10 cellular contexts compared by ENCODE assay signal in the genomic region with DNA sequence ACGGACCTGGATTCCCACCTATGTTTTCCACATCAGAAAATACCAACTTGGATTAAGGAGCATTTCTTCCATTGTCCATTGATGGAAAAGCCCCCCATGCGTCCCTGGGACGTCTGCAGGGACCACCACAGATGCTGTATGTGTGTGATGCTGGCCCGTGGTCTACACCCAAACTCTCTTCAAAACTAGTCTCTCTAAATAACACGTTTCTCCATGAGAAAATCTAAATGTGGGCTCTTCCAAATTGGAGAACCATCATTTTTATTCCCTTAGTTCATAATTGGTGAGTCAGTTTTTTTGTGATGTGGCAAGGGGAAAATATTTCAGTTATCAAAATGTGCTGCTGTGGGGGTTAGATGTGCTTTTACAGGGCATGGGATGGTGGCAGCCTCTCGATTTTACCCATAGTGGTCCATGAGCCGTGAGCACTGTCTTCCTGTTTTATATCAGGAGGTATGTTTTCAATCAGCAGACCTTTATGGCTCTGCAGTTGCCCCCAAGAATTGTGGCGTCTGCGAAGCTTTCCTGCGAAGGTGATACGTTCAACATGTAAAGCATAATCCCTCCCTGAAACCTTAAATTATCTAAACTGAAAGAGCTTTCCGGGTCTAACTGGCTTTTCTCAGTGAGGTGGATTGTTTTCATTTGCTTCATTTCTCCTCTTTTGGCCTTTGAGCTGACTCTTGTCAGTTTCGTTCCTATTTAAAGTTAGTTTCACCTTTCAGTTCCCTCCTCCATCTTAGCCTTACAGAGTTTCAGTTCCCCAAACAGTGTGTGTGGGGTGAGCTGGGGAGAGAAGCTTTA.
DNase-seq lines count a peak whose midpoint lies in the region; ATAC-seq, FAIRE-seq and TF ChIP-seq lines count a peak whose summit lies in the region.
"Had no signal": no experiment of that assay in that cellular context is flagged by ENCODE, and none has a peak within 500 bp of the region (broad histone marks: within the 10 kb centered on the region; RNA-seq: fewer than 3 reads in every experiment).

No MANE protein-coding gene starts in this region.

- no peaks in the 10 kb centered on the region for H3K79me2 ChIP-seq in trophoblast cell (ENCODE audit: control insufficient read depth, insufficient read depth, low read length, poor library complexity)

- peak; percentile 94 for ATAC-seq in GM19397 (IDR thresholded peaks at IDR 0.05; ENCODE audit: unreplicated experiment)
- ATAC-seq in HG03139 (IDR thresholded peaks at IDR 0.05; ENCODE audit: unreplicated experiment): peak; percentile 92
- ATAC-seq in activated CD8-positive, alpha-beta memory T cell treated with anti-CD3 and anti-CD28 coated beads, Interleukin-2, amount 10 ng/mL, durations not matched to agents 7 days and 5 days: peak; percentile 87
- ATAC-seq: Panc1 had no signal

- peak overlapping the region; percentile 62 for H3K4me3 Mint-ChIP-seq in activated CD8-positive, alpha-beta memory T cell treated with anti-CD3 and anti-CD28 coated beads, Interleukin-2, amount 10 ng/mL, durations not matched to agents 7 days and 5 days

- H3K9me3 ChIP-seq in spleen: no peaks in the 10 kb centered on the region
- H3K9me3 ChIP-seq in trophoblast cell (ENCODE audit: insufficient read depth, low read depth, low read length): no peaks in the 10 kb centered on the region
- H3K9me3 ChIP-seq: heart left ventricle had no signal

- peak; percentile 75 for DNase-seq in activated CD8-positive, alpha-beta memory T cell treated with anti-CD3 and anti-CD28 coated beads, Interleukin-2, amount 10 ng/mL, durations not matched to agents 7 days and 5 days
- DNase-seq in spleen: no peak
- DNase-seq in trophoblast cell: no peak
- DNase-seq in frontal cortex (ENCODE audit: low spot score in 2 of 2): no peak
- DNase-seq in HTR-8/SVneo (ENCODE audit: insufficient read length, low spot score): no peak
- DNase-seq in NCI-H1092 treated with DMSO at 0.1 percent for 48 hours (lab: John Stamatoyannopoulos, UW): no peak
- DNase-seq: heart left ventricle had no signal

- no peaks in the 10 kb centered on the region for H3K27me3 ChIP-seq in spleen (replicated peaks in 1 of 7)
- no peaks in the 10 kb centered on the region for H3K27me3 ChIP-seq in trophoblast cell (ENCODE audit: insufficient read depth, low read length)
- H3K27me3 ChIP-seq: heart left ventricle had no signal

- no peaks in the 10 kb centered on the region for H3K27me3 Mint-ChIP-seq in activated CD8-positive, alpha-beta memory T cell treated with anti-CD3 and anti-CD28 coated beads, Interleukin-2, amount 10 ng/mL, durations not matched to agents 7 days and 5 days

- no peak overlapping the region for H2AK5ac ChIP-seq in trophoblast cell (ENCODE audit: low read length)

- intact Hi-C loops in spleen (cut with DNase I; ENCODE audit: low total_unique reads): no loop called here

- H3K36me3 Mint-ChIP-seq in activated CD8-positive, alpha-beta memory T cell treated with anti-CD3 and anti-CD28 coated beads, Interleukin-2, amount 10 ng/mL, durations not matched to agents 7 days and 5 days: peaks cover 35% of the 10 kb centered on the region

- H3K36me3 ChIP-seq in spleen (no peaks in the 10 kb centered on the region), trophoblast cell (ENCODE audit: control insufficient read depth in 1 of 2, insufficient read depth in 2 of 2, low read length in 2 of 2) (peaks cover 0 to 2% of the 10 kb centered on the region in 2 experiments)

- no peak overlapping the region for H3K4ac ChIP-seq in trophoblast cell (ENCODE audit: low read depth, low read length)

- H3K27ac ChIP-seq in spleen (peak overlapping the region; percentile 1 to 91 (median 77)), trophoblast cell (ENCODE audit: low read depth, low read length) (no peak overlapping the region)

- no peak overlapping the region for H4K91ac ChIP-seq in trophoblast cell (ENCODE audit: low read depth, low read length)

- TF ChIP-seq POLR2A in spleen (IDR thresholded peaks at IDR 0.05): no peak

- no peak overlapping the region for H2AFZ ChIP-seq in trophoblast cell (ENCODE audit: insufficient read depth, low read length, poor library complexity)

- no peak overlapping the region for H3K23ac ChIP-seq in trophoblast cell (ENCODE audit: low read length)

- H3K4me1 Mint-ChIP-seq in activated CD8-positive, alpha-beta memory T cell treated with anti-CD3 and anti-CD28 coated beads, Interleukin-2, amount 10 ng/mL, durations not matched to agents 7 days and 5 days: peaks cover 33% of the 10 kb centered on the region

- H3K4me1 ChIP-seq in spleen (peaks cover 11 to 59% (median 33%) of the 10 kb centered on the region in 6 donors), trophoblast cell (ENCODE audit: control insufficient read depth in 1 of 2, insufficient read depth in 2 of 2, low read length in 2 of 2) (peaks cover 3 to 6% of the 10 kb centered on the region in 2 experiments)

- no peak overlapping the region for H4K8ac ChIP-seq in trophoblast cell (ENCODE audit: low read depth, low read length)

- CTCF ChIA-PET in activated CD8-positive, alpha-beta memory T cell treated with anti-CD3 and anti-CD28 coated beads, Interleukin-2, amount 10 ng/mL, durations not matched to agents 7 days and 5 days (lab: Charles Lee): interaction anchor here (0.8 to 1.8 kb wide), 7 partner anchors 11 to 80 kb away, joined by 3 to 7 read pairs (median 4); a partner anchor contains a TSS

- no peak overlapping the region for H3K14ac ChIP-seq in trophoblast cell (ENCODE audit: low read length)

- H2BK12ac ChIP-seq in trophoblast cell (ENCODE audit: low read length): no peak overlapping the region

- no peak for FAIRE-seq in frontal cortex (lab: Jason Lieb, UNC)
- no peak for FAIRE-seq in HTR-8/SVneo (lab: Jason Lieb, UNC)

- no peak overlapping the region for H3K18ac ChIP-seq in trophoblast cell (ENCODE audit: low read length)

- peak overlapping the region in 1 of 8 donors; percentile 38 for H3K4me3 ChIP-seq in spleen
- H3K4me3 ChIP-seq in trophoblast cell (ENCODE audit: low read depth, low read length): no peak overlapping the region

- no peak overlapping the region for H4K12ac ChIP-seq in trophoblast cell (ENCODE audit: low read depth, low read length)

- TF ChIP-seq CTCF in spleen (IDR thresholded peaks at IDR 0.05 in 8 of 11, conservative IDR thresholded peaks at IDR 0.05 in 3 of 11): no peak

- H3K79me1 ChIP-seq in trophoblast cell (ENCODE audit: low read length): no peaks in the 10 kb centered on the region

- H3K9ac ChIP-seq in trophoblast cell (ENCODE audit: low read length): no peak overlapping the region

- peak overlapping the region; percentile 99 for H3K27ac Mint-ChIP-seq in activated CD8-positive, alpha-beta memory T cell treated with anti-CD3 and anti-CD28 coated beads, Interleukin-2, amount 10 ng/mL, durations not matched to agents 7 days and 5 days

- WGBS in spleen, 5 donors: 45 to 57% (median 54%) methylated on average over 13 of the region's 13 CpGs
- no CpG with 5 or more reads among the region's 13 CpGs for WGBS in trophoblast cell (ENCODE audit: extremely low coverage, insufficient coverage, insufficient read length)

- H3K9me3 Mint-ChIP-seq in activated CD8-positive, alpha-beta memory T cell treated with anti-CD3 and anti-CD28 coated beads, Interleukin-2, amount 10 ng/mL, durations not matched to agents 7 days and 5 days (ENCODE audit: low read depth): peaks cover 5% of the 10 kb centered on the region

- no peak overlapping the region for H2BK120ac ChIP-seq in trophoblast cell (ENCODE audit: insufficient read depth, low read length, poor library complexity)

- no peak overlapping the region for H2BK5ac ChIP-seq in trophoblast cell (ENCODE audit: low read depth, low read length, poor library complexity)

- no peak overlapping the region for H3K4me2 ChIP-seq in trophoblast cell (ENCODE audit: low read length)
